1 cellular context compared by ENCODE assay signal in genomic region chr15:57675481-57676181, GRCh38.
TF ChIP-seq lines count a peak whose summit lies in the region.

No MANE protein-coding gene starts in this region.

TF ChIP-seq in SK-N-SH, 30 proteins besides CTCF, POLR2A, EP300 and RAD21 (continued from another document):
- TF ChIP-seq, protein P1, sequence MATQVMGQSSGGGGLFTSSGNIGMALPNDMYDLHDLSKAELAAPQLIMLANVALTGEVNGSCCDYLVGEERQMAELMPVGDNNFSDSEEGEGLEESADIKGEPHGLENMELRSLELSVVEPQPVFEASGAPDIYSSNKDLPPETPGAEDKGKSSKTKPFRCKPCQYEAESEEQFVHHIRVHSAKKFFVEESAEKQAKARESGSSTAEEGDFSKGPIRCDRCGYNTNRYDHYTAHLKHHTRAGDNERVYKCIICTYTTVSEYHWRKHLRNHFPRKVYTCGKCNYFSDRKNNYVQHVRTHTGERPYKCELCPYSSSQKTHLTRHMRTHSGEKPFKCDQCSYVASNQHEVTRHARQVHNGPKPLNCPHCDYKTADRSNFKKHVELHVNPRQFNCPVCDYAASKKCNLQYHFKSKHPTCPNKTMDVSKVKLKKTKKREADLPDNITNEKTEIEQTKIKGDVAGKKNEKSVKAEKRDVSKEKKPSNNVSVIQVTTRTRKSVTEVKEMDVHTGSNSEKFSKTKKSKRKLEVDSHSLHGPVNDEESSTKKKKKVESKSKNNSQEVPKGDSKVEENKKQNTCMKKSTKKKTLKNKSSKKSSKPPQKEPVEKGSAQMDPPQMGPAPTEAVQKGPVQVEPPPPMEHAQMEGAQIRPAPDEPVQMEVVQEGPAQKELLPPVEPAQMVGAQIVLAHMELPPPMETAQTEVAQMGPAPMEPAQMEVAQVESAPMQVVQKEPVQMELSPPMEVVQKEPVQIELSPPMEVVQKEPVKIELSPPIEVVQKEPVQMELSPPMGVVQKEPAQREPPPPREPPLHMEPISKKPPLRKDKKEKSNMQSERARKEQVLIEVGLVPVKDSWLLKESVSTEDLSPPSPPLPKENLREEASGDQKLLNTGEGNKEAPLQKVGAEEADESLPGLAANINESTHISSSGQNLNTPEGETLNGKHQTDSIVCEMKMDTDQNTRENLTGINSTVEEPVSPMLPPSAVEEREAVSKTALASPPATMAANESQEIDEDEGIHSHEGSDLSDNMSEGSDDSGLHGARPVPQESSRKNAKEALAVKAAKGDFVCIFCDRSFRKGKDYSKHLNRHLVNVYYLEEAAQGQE (IDR thresholded peaks at IDR 0.05; ENCODE audit: low read depth, low read length): no peak
- TF ChIP-seq YY1 (IDR thresholded peaks at IDR 0.05; ENCODE audit: low read depth) (no peak), TAF1 (IDR thresholded peaks at IDR 0.05; ENCODE audit: borderline replicate concordance, low read depth, low read length) (no peak), MEF2A (IDR thresholded peaks at IDR 0.05; ENCODE audit: borderline replicate concordance, low read depth) (no peak), FOXJ3 (CRISPR knock-in tag; IDR thresholded peaks at IDR 0.05) (no peak), NFIC (IDR thresholded peaks at IDR 0.05; ENCODE audit: borderline replicate concordance) (no peak), SMC3 (IDR thresholded peaks at IDR 0.05; ENCODE audit: low read depth, low read length) (no peak), PBX3 (IDR thresholded peaks at IDR 0.05) (no peak), IRF3 (IDR thresholded peaks at IDR 0.05; ENCODE audit: low read depth, low read length) (no peak), MXI1 (IDR thresholded peaks at IDR 0.05; ENCODE audit: low read depth, low read length) (no peak), ELF1 (IDR thresholded peaks at IDR 0.05) (no peak)
- TF ChIP-seq, protein P2, sequence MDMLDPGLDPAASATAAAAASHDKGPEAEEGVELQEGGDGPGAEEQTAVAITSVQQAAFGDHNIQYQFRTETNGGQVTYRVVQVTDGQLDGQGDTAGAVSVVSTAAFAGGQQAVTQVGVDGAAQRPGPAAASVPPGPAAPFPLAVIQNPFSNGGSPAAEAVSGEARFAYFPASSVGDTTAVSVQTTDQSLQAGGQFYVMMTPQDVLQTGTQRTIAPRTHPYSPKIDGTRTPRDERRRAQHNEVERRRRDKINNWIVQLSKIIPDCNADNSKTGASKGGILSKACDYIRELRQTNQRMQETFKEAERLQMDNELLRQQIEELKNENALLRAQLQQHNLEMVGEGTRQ (IDR thresholded peaks at IDR 0.05; ENCODE audit: borderline replicate concordance, low read depth, low read length): no peak
- TF ChIP-seq, protein P3, sequence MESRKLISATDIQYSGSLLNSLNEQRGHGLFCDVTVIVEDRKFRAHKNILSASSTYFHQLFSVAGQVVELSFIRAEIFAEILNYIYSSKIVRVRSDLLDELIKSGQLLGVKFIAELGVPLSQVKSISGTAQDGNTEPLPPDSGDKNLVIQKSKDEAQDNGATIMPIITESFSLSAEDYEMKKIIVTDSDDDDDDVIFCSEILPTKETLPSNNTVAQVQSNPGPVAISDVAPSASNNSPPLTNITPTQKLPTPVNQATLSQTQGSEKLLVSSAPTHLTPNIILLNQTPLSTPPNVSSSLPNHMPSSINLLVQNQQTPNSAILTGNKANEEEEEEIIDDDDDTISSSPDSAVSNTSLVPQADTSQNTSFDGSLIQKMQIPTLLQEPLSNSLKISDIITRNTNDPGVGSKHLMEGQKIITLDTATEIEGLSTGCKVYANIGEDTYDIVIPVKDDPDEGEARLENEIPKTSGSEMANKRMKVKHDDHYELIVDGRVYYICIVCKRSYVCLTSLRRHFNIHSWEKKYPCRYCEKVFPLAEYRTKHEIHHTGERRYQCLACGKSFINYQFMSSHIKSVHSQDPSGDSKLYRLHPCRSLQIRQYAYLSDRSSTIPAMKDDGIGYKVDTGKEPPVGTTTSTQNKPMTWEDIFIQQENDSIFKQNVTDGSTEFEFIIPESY (IDR thresholded peaks at IDR 0.05; ENCODE audit: borderline replicate concordance, low read depth): no peak
- TF ChIP-seq, protein P4, sequence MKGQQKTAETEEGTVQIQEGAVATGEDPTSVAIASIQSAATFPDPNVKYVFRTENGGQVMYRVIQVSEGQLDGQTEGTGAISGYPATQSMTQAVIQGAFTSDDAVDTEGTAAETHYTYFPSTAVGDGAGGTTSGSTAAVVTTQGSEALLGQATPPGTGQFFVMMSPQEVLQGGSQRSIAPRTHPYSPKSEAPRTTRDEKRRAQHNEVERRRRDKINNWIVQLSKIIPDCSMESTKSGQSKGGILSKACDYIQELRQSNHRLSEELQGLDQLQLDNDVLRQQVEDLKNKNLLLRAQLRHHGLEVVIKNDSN (IDR thresholded peaks at IDR 0.05; ENCODE audit: borderline replicate concordance, low read depth): no peak
